Comparison of ENCODE assay signal across 9 cellular contexts in genomic region chr3:171967137-171967783, GRCh38.
DNase-seq lines count a peak whose midpoint lies in the region; ATAC-seq lines count a peak whose summit lies in the region.
"Had no signal": no experiment of that assay in that cellular context is flagged by ENCODE, and none has a peak within 500 bp of the region (broad histone marks: within the 10 kb centered on the region; RNA-seq: fewer than 3 reads in every experiment).

No MANE protein-coding gene starts in this region.

- H3K27ac ChIP-seq in naive thymus-derived CD4-positive, alpha-beta T cell (ENCODE audit: low read depth, low read length): no peak overlapping the region

- no peaks in the 10 kb centered on the region for H3K36me3 ChIP-seq in naive thymus-derived CD4-positive, alpha-beta T cell (ENCODE audit: control insufficient read depth in 2 of 3, insufficient read depth in 3 of 3, low read length in 3 of 3)

- ATAC-seq in naive thymus-derived CD4-positive, alpha-beta T cell: peak; percentile 75
- ATAC-seq in HG03045 (IDR thresholded peaks at IDR 0.05; ENCODE audit: unreplicated experiment) (no peak), GM21528 (IDR thresholded peaks at IDR 0.05; ENCODE audit: low FRiP score, unreplicated experiment) (no peak)
- no peak for ATAC-seq in activated T-cell treated with anti-CD3 and anti-CD28 coated beads, Interleukin-2, amount 50 U/mL, for 4 hours

- H3K27me3 ChIP-seq in naive thymus-derived CD4-positive, alpha-beta T cell (ENCODE audit: control insufficient read depth in 2 of 2, insufficient read depth in 2 of 2, low read length in 2 of 2): no peaks in the 10 kb centered on the region

- H3K9me3 ChIP-seq in naive thymus-derived CD4-positive, alpha-beta T cell (ENCODE audit: control insufficient read depth in 2 of 3, low read length in 3 of 3): no peaks in the 10 kb centered on the region

- H3K9me3 Mint-ChIP-seq in naive thymus-derived CD4-positive, alpha-beta T cell: peaks cover 0 to 5% (median 0%) of the 10 kb centered on the region in 11 donors
- H3K9me3 Mint-ChIP-seq in activated T-cell treated with anti-CD3 and anti-CD28 coated beads, Interleukin-2, amount 50 U/mL, for 4 hours: no peaks in the 10 kb centered on the region

- no peak overlapping the region for H3K27ac Mint-ChIP-seq in naive thymus-derived CD4-positive, alpha-beta T cell

- POLR2A ChIA-PET in naive thymus-derived CD4-positive, alpha-beta T cell (lab: Charles Lee): no interaction called here

- intact Hi-C loops in naive thymus-derived CD4-positive, alpha-beta T cell (cut with micrococcal nuclease): no loop called here

- CTCF ChIA-PET in naive thymus-derived CD4-positive, alpha-beta T cell (lab: Charles Lee): no interaction called here

- peaks cover 0 to 4% (median 0%) of the 10 kb centered on the region in 5 donors for H3K36me3 Mint-ChIP-seq in naive thymus-derived CD4-positive, alpha-beta T cell
- H3K36me3 Mint-ChIP-seq in activated T-cell treated with anti-CD3 and anti-CD28 coated beads, Interleukin-2, amount 50 U/mL, for 4 hours (ENCODE audit: insufficient read depth): no peaks in the 10 kb centered on the region

- H3K4me1 Mint-ChIP-seq in naive thymus-derived CD4-positive, alpha-beta T cell: peaks cover 0 to 6% (median 0%) of the 10 kb centered on the region in 7 donors
- H3K4me1 Mint-ChIP-seq in activated T-cell treated with anti-CD3 and anti-CD28 coated beads, Interleukin-2, amount 50 U/mL, for 4 hours (ENCODE audit: low read depth): peaks cover 2% of the 10 kb centered on the region

- peak; percentile 40 for DNase-seq in DMS53 treated with DMSO at 0.1 percent for 48 hours (lab: John Stamatoyannopoulos, UW; ENCODE audit: unreplicated experiment)
- DNase-seq in NCI-H460 (ENCODE audit: extremely low read depth, low read depth): peak; percentile 91
- DNase-seq in dedifferentiated amniotic fluid mesenchymal stem cell (ENCODE audit: extremely low spot score): peak; percentile 90
- no peak for DNase-seq in naive thymus-derived CD4-positive, alpha-beta T cell
- no peak for DNase-seq in NCI-H1092 (lab: John Stamatoyannopoulos, UW)
- no peak for DNase-seq in activated T-cell treated with anti-CD3 and anti-CD28 coated beads, Interleukin-2, amount 50 U/mL, for 4 hours
- DNase-seq: nucleus accumbens had no signal

- H3K4me3 ChIP-seq in naive thymus-derived CD4-positive, alpha-beta T cell (ENCODE audit: low read length): no peak overlapping the region

- no peak overlapping the region for H3K4me3 Mint-ChIP-seq in naive thymus-derived CD4-positive, alpha-beta T cell
- no peak overlapping the region for H3K4me3 Mint-ChIP-seq in activated T-cell treated with anti-CD3 and anti-CD28 coated beads, Interleukin-2, amount 50 U/mL, for 4 hours

- no peaks in the 10 kb centered on the region for H3K4me1 ChIP-seq in naive thymus-derived CD4-positive, alpha-beta T cell (ENCODE audit: control insufficient read depth in 2 of 2, insufficient read depth in 2 of 2, low read length in 2 of 2)

- H3K27me3 Mint-ChIP-seq in naive thymus-derived CD4-positive, alpha-beta T cell: no peaks in the 10 kb centered on the region
- H3K27me3 Mint-ChIP-seq in activated T-cell treated with anti-CD3 and anti-CD28 coated beads, Interleukin-2, amount 50 U/mL, for 4 hours (ENCODE audit: low read depth): no peaks in the 10 kb centered on the region

Comparison
In these comparisons a context has a peak if more than half of its experiments do, and no peak if none do; other contexts are left out.
1. DNase-seq: peak in DMS53 treated with DMSO at 0.1 percent for 48 hours (single experiment), NCI-H460 (single experiment) and dedifferentiated amniotic fluid mesenchymal stem cell (single experiment); none in naive thymus-derived CD4-positive, alpha-beta T cell (0 of 9), NCI-H1092 (single experiment) and activated T-cell treated with anti-CD3 and anti-CD28 coated beads, Interleukin-2, amount 50 U/mL, for 4 hours (single experiment).